8 cellular contexts compared by ENCODE assay signal in genomic region chr2:98608118-98608961, GRCh38. TPM values are rescaled to one million over a fixed set of nuclear protein-coding genes. Genes with fewer than 3 reads are reported as not detected.
DNase-seq lines count a peak whose midpoint lies in the region; ATAC-seq lines count a peak whose summit lies in the region.

A gene with protein sequence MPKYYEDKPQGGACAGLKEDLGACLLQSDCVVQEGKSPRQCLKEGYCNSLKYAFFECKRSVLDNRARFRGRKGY (minus strand): TSS chr2:98608512. CDS start chr2:98608405, 107 bp downstream.
A gene with protein sequence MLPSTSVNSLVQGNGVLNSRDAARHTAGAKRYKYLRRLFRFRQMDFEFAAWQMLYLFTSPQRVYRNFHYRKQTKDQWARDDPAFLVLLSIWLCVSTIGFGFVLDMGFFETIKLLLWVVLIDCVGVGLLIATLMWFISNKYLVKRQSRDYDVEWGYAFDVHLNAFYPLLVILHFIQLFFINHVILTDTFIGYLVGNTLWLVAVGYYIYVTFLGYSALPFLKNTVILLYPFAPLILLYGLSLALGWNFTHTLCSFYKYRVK (plus strand): TSS chr2:98608589. CDS start chr2:98609760, 1,171 bp downstream.

- DNase-seq in NCI-H69 (lab: John Stamatoyannopoulos, UW) (peak; percentile 91), dedifferentiated amniotic fluid mesenchymal stem cell (ENCODE audit: extremely low spot score) (peak; percentile 90), left lobe of liver (ENCODE audit: low spot score) (peak; percentile 93)
- DNase-seq in activated CD4-positive, alpha-beta T cell treated with anti-CD3 and anti-CD28 coated beads, Interleukin-2, amount 10 ng/mL, durations not matched to agents 7 days and 5 days = peak; percentile 92
- peak; percentile 94 for DNase-seq in stimulated activated CD4-positive, alpha-beta T cell treated with anti-CD3 and anti-CD28 coated beads, Interleukin-2, amount 100 ng/mL, for 24 hours

- CTCF ChIA-PET in activated CD4-positive, alpha-beta T cell treated with anti-CD3 and anti-CD28 coated beads, Interleukin-2, amount 10 ng/mL, durations not matched to agents 7 days and 5 days (lab: Charles Lee) = interaction anchor here (0.6 to 1.8 kb wide), 7 partner anchors 12 to 531 kb away, joined by 3 to 4 read pairs (median 3); no protein-coding TSS in a partner anchor

- H3K36me3 ChIP-seq in BLaER1 treated with 17β-estradiol and CSF1 and Interleukin-3, amounts not matched to agents 10 nM and 100 nM = peaks cover 26 to 57% (median 40%) of the 10 kb centered on the region in 11 experiments

- H3K27me3 Mint-ChIP-seq in activated CD4-positive, alpha-beta T cell treated with anti-CD3 and anti-CD28 coated beads, Interleukin-2, amount 10 ng/mL, durations not matched to agents 7 days and 5 days = no peaks in the 10 kb centered on the region

- POLR2A ChIA-PET in activated CD4-positive, alpha-beta T cell treated with anti-CD3 and anti-CD28 coated beads, Interleukin-2, amount 10 ng/mL, durations not matched to agents 7 days and 5 days (lab: Charles Lee) = no interaction called here

- peak within 1 kb of the TSS; percentile 89 to 99 (median 94) for H3K9ac ChIP-seq in BLaER1 treated with 17β-estradiol and CSF1 and Interleukin-3, amounts not matched to agents 10 nM and 100 nM

- H3K27ac ChIP-seq in BLaER1 treated with 17β-estradiol and CSF1 and Interleukin-3, amounts not matched to agents 10 nM and 100 nM = peak within 1 kb of the TSS; percentile 90 to 99 (median 93)

- H3K4me3 Mint-ChIP-seq in activated CD4-positive, alpha-beta T cell treated with anti-CD3 and anti-CD28 coated beads, Interleukin-2, amount 10 ng/mL, durations not matched to agents 7 days and 5 days = peak within 1 kb of the TSS; percentile 92

- peak within 1 kb of the TSS; percentile 89 to 98 (median 96) for H3K4me2 ChIP-seq in BLaER1 treated with 17β-estradiol and CSF1 and Interleukin-3, amounts not matched to agents 10 nM and 100 nM

- peaks cover 34 to 46% (median 41%) of the 10 kb centered on the region in 10 experiments for H3K4me1 ChIP-seq in BLaER1 treated with 17β-estradiol and CSF1 and Interleukin-3, amounts not matched to agents 10 nM and 100 nM

- H3K9me3 Mint-ChIP-seq in activated CD4-positive, alpha-beta T cell treated with anti-CD3 and anti-CD28 coated beads, Interleukin-2, amount 10 ng/mL, durations not matched to agents 7 days and 5 days = no peaks in the 10 kb centered on the region

- peak within 1 kb of the TSS; percentile 78 to 97 (median 88) for H3K4me3 ChIP-seq in BLaER1 treated with 17β-estradiol and CSF1 and Interleukin-3, amounts not matched to agents 10 nM and 100 nM

- H4K20me1 ChIP-seq in BLaER1 treated with 17β-estradiol and CSF1 and Interleukin-3, amounts not matched to agents 10 nM and 100 nM = peaks cover 0 to 31% (median 7%) of the 10 kb centered on the region in 11 experiments; a peak in 7 of 22 replicates

- H3K9me3 ChIP-seq in BLaER1 treated with 17β-estradiol and CSF1 and Interleukin-3, amounts not matched to agents 10 nM and 100 nM (replicated peaks in 1 of 11) = no peaks in the 10 kb centered on the region

- peaks cover 26% of the 10 kb centered on the region for H3K36me3 Mint-ChIP-seq in activated CD4-positive, alpha-beta T cell treated with anti-CD3 and anti-CD28 coated beads, Interleukin-2, amount 10 ng/mL, durations not matched to agents 7 days and 5 days (ENCODE audit: low read depth)

- H3K27ac Mint-ChIP-seq in activated CD4-positive, alpha-beta T cell treated with anti-CD3 and anti-CD28 coated beads, Interleukin-2, amount 10 ng/mL, durations not matched to agents 7 days and 5 days = peak within 1 kb of the TSS; percentile 95

- no peaks in the 10 kb centered on the region for H3K27me3 ChIP-seq in BLaER1 treated with 17β-estradiol and CSF1 and Interleukin-3, amounts not matched to agents 10 nM and 100 nM

- peaks cover 63% of the 10 kb centered on the region for H3K4me1 Mint-ChIP-seq in activated CD4-positive, alpha-beta T cell treated with anti-CD3 and anti-CD28 coated beads, Interleukin-2, amount 10 ng/mL, durations not matched to agents 7 days and 5 days

- peak; percentile 93 for ATAC-seq in GM19351 (IDR thresholded peaks at IDR 0.05; ENCODE audit: unreplicated experiment)
- peak; percentile 79 for ATAC-seq in HG03520 (IDR thresholded peaks at IDR 0.05; ENCODE audit: unreplicated experiment)
- ATAC-seq in left lobe of liver = peak; percentile 96

RNA-seq across cellular contexts. Expression of the first gene that starts in this region (rescaled TPM):
- total RNA-seq in activated CD4-positive, alpha-beta T cell treated with anti-CD3 and anti-CD28 coated beads, Interleukin-2, amount 10 ng/mL, durations not matched to agents 7 days and 5 days = 10 to 100 TPM; 21.6 to 25.3 TPM
- total RNA-seq in left lobe of liver = 21.2 TPM

RNA-seq across cellular contexts. Expression of the second gene that starts in this region (rescaled TPM):
- 10 to 100 TPM; 25.6 to 31.1 TPM for total RNA-seq in activated CD4-positive, alpha-beta T cell treated with anti-CD3 and anti-CD28 coated beads, Interleukin-2, amount 10 ng/mL, durations not matched to agents 7 days and 5 days
- 18.3 TPM for total RNA-seq in left lobe of liver

Comparison
In these comparisons a context has a peak if more than half of its experiments do, and no peak if none do; other contexts are left out.
1. Peak in every context shown above with its lines: DNase-seq, ATAC-seq, H3K4me3 ChIP-seq and H3K27ac ChIP-seq.